In genomic region chr1:209728466-209728865, GRCh38 we compare ENCODE assay signal across 21 cellular contexts. TPM values are rescaled to one million over a fixed set of nuclear protein-coding genes. Genes with fewer than 3 reads are reported as not detected.
"Had no signal": no experiment of that assay in that cellular context is flagged by ENCODE, and none has a peak within 500 bp of the region (broad histone marks: within the 10 kb centered on the region; RNA-seq: fewer than 3 reads in every experiment).

No MANE protein-coding gene starts in this region.

- H3K27me3 ChIP-seq: brain microvascular endothelial cell, gastrocnemius medialis, right lobe of liver, thyroid gland had no signal

- H3K9ac ChIP-seq: SK-N-SH had no signal

- H3K4me3 ChIP-seq: gastrocnemius medialis, lung, mucosa of descending colon, right lobe of liver, thyroid gland had no signal

- H3K4me1 ChIP-seq: gastrocnemius medialis, thyroid gland had no signal

- H3K4me2 ChIP-seq: SK-N-SH had no signal

- ATAC-seq: activated CD4-positive, alpha-beta T cell treated with anti-CD3 and anti-CD28 coated beads for 36 hours; activated naive CD4-positive, alpha-beta T cell treated with anti-CD3 and anti-CD28 coated beads, Interleukin-2, amount 50 U/mL, for 72 hours; activated T-cell treated with anti-CD3 and anti-CD28 coated beads, Interleukin-2, amount 50 U/mL, for 4 hours; gastrocnemius medialis; mucosa of descending colon; naive thymus-derived CD4-positive, alpha-beta T cell; stimulated activated naive CD8-positive, alpha-beta T cell treated with anti-CD3 and anti-CD28 coated beads, Interleukin-15, amount 100 ng/mL, for 72 hours had no signal

- H3K9me3 ChIP-seq: gastrocnemius medialis, mucosa of descending colon, right lobe of liver, SK-N-SH, thyroid gland had no signal

- H3K36me3 ChIP-seq: brain microvascular endothelial cell, gastrocnemius medialis, thyroid gland had no signal

- H3K27ac ChIP-seq: brain microvascular endothelial cell, gastrocnemius medialis, thyroid gland had no signal

- DNase-seq: activated CD4-positive, alpha-beta memory T cell treated with anti-CD3 and anti-CD28 coated beads, Interleukin-2, amount 10 ng/mL, durations not matched to agents 7 days and 5 days; activated CD4-positive, alpha-beta T cell treated with anti-CD3 and anti-CD28 coated beads for 36 hours; activated effector memory CD4-positive, alpha-beta T cell treated with Interleukin-2 at 50 U/mL for 16 hours; activated T-cell treated with anti-CD3 and anti-CD28 coated beads, Interleukin-2, amount 50 U/mL, for 4 hours; amniotic stem cell; brain microvascular endothelial cell; cerebellar nuclear complex; kidney glomerular epithelial cell; mucosa of descending colon; naive thymus-derived CD4-positive, alpha-beta T cell; right lobe of liver; SHP77; SK-N-SH; stimulated activated naive CD8-positive, alpha-beta T cell treated with anti-CD3 and anti-CD28 coated beads, Interleukin-15, amount 100 ng/mL, for 72 hours; T-helper 1 cell; T1000; thyroid gland had no signal

RNA-seq across cellular contexts. Expression of gene TRAF3IP3, which starts 27.4 kb away (rescaled TPM):
- total RNA-seq: epithelial cell of proximal tubule had no signal
